In the genomic region with DNA sequence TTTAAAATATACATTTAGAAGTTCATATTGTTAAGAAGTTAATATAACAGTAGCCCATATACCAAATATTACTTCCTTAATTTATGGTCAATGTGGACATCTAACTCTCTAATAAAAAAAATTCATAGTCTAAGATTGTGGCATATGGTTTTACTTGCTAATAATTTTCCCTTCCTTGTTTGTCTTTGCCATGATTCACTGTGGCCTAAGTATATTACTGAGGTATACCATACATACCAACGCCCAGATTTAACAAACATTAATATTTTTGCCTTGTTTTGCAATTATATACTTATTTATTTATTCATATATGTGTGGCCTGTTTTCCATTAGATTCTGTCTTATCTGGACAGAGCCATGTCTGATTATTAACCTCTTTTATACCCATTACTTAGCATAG, we compare ENCODE assay signal across 26 cellular contexts.
"Had no signal": no experiment of that assay in that cellular context is flagged by ENCODE, and none has a peak within 500 bp of the region (broad histone marks: within the 10 kb centered on the region; RNA-seq: fewer than 3 reads in every experiment).

No MANE protein-coding gene starts in this region.

- H3K27me3 ChIP-seq: adrenal gland, ascending aorta had no signal

- H3K4me3 ChIP-seq: adrenal gland, ascending aorta, esophagus squamous epithelium, gastroesophageal sphincter had no signal

- DNase-seq: activated CD4-positive, alpha-beta memory T cell treated with anti-CD3 and anti-CD28 coated beads for 36 hours; activated CD4-positive, alpha-beta T cell treated with anti-CD3 and anti-CD28 coated beads for 36 hours; activated CD4-positive, alpha-beta T cell treated with anti-CD3 and anti-CD28 coated beads, Interleukin-2, amount 10 ng/mL, durations not matched to agents 24 days and 14 days; activated CD4-positive, CD25-positive, alpha-beta regulatory T cell; activated CD4-positive, CD25-positive, alpha-beta regulatory T cell treated with anti-CD3 and anti-CD28 coated beads, Interleukin-2, amount 50 U/mL, for 72 hours; activated CD8-positive, alpha-beta memory T cell treated with anti-CD3 and anti-CD28 coated beads, Interleukin-2, amount 10 ng/mL, durations not matched to agents 7 days and 5 days; activated CD8-positive, alpha-beta memory T cell treated with anti-CD3 and anti-CD28 coated beads, Interleukin-2, amount 50 U/mL, for 4 hours; activated CD8-positive, alpha-beta T cell treated with anti-CD3 and anti-CD28 coated beads, Interleukin-2, amount 10 ng/mL, durations not matched to agents 7 days and 5 days; activated effector memory CD4-positive, alpha-beta T cell treated with anti-CD3 and anti-CD28 coated beads, Interleukin-2, amount 50 U/mL, for 16 hours; activated naive CD4-positive, alpha-beta T cell treated with anti-CD3 and anti-CD28 coated beads for 36 hours; activated naive CD8-positive, alpha-beta T cell treated with anti-CD3 and anti-CD28 coated beads for 36 hours; activated naive CD8-positive, alpha-beta T cell treated with anti-CD3 and anti-CD28 coated beads, Interleukin-2, amount 50 U/mL, for 24 hours; activated T-cell treated with anti-CD3 and anti-CD28 coated beads, Interleukin-2, amount 50 U/mL, for 1 hour; activated T-cell treated with anti-CD3 and anti-CD28 coated beads, Interleukin-2, amount 50 U/mL, for 48 hours; adrenal gland; amygdala; cortex of kidney; dermis blood vessel endothelial cell; effector CD8-positive, alpha-beta T cell; esophagus squamous epithelium; foreskin melanocyte; T-helper 1 cell; T-helper 17 cell had no signal

- H3K27ac ChIP-seq: adrenal gland, ascending aorta, epithelial cell of prostate, esophagus squamous epithelium, gastroesophageal sphincter had no signal
